Comparison of ENCODE assay signal across 1 cellular context in the genomic region with DNA sequence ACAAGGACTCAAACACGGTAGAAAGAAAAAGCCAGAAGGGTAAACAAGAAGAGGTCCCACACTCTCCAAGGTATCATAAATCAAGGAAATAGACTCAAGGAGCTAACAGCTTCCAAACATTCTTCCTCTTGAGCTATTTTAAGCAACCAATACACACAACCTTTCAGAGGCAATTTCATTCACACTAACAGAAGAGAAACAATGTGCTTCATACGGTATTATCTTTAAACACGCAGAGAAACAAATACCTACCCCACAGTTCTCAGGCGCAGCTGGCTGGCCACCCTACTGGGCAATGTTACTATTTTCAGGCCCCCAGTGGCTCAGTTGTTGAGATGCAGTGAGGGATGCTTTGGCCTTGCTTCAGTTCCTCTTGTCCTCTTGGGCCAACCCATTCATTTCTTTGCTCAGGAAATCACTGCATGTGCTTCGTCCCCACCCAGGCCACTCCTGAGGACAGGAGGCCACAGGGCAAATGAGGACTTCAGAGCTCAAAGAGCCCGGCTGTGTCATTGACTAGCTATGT.
TF ChIP-seq lines count a peak whose summit lies in the region.

No MANE protein-coding gene starts in this region.

TF ChIP-seq in HepG2, 621 proteins besides CTCF, POLR2A, EP300 and RAD21 (continued from another document):
- TF ChIP-seq, protein P1, sequence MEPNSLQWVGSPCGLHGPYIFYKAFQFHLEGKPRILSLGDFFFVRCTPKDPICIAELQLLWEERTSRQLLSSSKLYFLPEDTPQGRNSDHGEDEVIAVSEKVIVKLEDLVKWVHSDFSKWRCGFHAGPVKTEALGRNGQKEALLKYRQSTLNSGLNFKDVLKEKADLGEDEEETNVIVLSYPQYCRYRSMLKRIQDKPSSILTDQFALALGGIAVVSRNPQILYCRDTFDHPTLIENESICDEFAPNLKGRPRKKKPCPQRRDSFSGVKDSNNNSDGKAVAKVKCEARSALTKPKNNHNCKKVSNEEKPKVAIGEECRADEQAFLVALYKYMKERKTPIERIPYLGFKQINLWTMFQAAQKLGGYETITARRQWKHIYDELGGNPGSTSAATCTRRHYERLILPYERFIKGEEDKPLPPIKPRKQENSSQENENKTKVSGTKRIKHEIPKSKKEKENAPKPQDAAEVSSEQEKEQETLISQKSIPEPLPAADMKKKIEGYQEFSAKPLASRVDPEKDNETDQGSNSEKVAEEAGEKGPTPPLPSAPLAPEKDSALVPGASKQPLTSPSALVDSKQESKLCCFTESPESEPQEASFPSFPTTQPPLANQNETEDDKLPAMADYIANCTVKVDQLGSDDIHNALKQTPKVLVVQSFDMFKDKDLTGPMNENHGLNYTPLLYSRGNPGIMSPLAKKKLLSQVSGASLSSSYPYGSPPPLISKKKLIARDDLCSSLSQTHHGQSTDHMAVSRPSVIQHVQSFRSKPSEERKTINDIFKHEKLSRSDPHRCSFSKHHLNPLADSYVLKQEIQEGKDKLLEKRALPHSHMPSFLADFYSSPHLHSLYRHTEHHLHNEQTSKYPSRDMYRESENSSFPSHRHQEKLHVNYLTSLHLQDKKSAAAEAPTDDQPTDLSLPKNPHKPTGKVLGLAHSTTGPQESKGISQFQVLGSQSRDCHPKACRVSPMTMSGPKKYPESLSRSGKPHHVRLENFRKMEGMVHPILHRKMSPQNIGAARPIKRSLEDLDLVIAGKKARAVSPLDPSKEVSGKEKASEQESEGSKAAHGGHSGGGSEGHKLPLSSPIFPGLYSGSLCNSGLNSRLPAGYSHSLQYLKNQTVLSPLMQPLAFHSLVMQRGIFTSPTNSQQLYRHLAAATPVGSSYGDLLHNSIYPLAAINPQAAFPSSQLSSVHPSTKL (CRISPR knock-in tag; IDR thresholded peaks at IDR 0.05): no peak
- TF ChIP-seq, protein P2, sequence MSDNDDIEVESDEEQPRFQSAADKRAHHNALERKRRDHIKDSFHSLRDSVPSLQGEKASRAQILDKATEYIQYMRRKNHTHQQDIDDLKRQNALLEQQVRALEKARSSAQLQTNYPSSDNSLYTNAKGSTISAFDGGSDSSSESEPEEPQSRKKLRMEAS (IDR thresholded peaks at IDR 0.05): no peak
- TF ChIP-seq CEBPG (CRISPR knock-in tag; IDR thresholded peaks at IDR 0.05): no peak
- TF ChIP-seq MIER3 (CRISPR knock-in tag; IDR thresholded peaks at IDR 0.05; ENCODE audit: borderline replicate concordance): no peak
- TF ChIP-seq RXRB (CRISPR knock-in tag; IDR thresholded peaks at IDR 0.05; ENCODE audit: borderline replicate concordance): peak; percentile 72
- TF ChIP-seq RARA (CRISPR knock-in tag; IDR thresholded peaks at IDR 0.05): peak; percentile 73
- TF ChIP-seq MED1 (CRISPR knock-in tag; IDR thresholded peaks at IDR 0.05): peak; percentile 37; the same call in 1 of the 2 replicates
- TF ChIP-seq, protein P3, sequence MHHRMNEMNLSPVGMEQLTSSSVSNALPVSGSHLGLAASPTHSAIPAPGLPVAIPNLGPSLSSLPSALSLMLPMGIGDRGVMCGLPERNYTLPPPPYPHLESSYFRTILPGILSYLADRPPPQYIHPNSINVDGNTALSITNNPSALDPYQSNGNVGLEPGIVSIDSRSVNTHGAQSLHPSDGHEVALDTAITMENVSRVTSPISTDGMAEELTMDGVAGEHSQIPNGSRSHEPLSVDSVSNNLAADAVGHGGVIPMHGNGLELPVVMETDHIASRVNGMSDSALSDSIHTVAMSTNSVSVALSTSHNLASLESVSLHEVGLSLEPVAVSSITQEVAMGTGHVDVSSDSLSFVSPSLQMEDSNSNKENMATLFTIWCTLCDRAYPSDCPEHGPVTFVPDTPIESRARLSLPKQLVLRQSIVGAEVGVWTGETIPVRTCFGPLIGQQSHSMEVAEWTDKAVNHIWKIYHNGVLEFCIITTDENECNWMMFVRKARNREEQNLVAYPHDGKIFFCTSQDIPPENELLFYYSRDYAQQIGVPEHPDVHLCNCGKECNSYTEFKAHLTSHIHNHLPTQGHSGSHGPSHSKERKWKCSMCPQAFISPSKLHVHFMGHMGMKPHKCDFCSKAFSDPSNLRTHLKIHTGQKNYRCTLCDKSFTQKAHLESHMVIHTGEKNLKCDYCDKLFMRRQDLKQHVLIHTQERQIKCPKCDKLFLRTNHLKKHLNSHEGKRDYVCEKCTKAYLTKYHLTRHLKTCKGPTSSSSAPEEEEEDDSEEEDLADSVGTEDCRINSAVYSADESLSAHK (CRISPR knock-in tag; IDR thresholded peaks at IDR 0.05; ENCODE audit: borderline replicate concordance): no peak
- TF ChIP-seq HNRNPK (IDR thresholded peaks at IDR 0.05; ENCODE audit: low read depth, low read length, poor library complexity, severe bottlenecking): no peak
